In the genomic region with DNA sequence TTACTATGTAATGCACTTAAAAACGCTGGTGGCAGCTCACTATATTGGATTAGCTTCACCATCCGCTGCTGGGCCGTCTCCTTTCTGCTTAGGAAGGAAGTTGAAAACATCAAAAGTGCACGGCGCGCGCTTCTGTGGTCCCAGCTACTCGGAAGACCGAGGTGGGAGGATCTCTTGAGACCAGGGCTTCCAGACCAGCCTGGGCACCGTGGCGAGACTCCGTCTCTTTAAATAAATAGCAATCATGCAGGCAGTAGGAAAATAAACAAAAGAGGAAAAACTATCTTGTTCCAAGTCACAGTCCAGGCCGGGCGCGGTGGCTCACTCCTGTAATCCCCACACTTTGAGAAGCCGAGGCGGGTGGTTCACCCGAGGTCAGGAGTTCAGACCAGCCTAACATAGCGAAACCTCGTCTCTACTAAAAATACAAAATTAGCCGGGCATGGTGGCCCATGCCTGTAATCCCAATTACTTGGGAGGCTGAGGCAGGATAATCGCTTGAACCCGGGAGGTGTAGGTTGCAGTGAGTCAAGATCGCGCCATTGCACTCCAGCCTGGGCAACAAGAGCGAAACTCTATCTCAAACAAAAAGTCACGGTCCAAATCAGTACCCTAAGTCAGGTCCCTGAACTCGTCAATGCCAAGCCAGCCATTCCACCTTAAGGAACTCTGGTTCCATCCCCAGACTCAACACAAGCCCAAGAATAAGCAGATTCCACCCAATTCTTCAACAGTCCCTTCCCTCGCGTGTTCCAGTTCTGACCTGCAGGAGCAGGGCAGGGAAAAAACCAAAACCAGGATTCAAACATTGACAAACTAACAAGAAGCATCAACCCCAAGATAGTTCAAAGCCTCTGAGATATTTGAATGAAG, we compare ENCODE assay signal across 8 cellular contexts. TPM values are rescaled to one million over a fixed set of nuclear protein-coding genes. Genes with fewer than 3 reads are reported as not detected.
DNase-seq lines count a peak whose midpoint lies in the region; ATAC-seq and TF ChIP-seq lines count a peak whose summit lies in the region.

No MANE protein-coding gene starts in this region.

- intact Hi-C loops in thyroid gland (cut with DNase I): loop anchor here (5.0 kb wide), 1 partner anchor 200 kb away; a partner anchor contains a TSS

- H3K36me3 ChIP-seq in osteoblast (ENCODE audit: insufficient read depth, low read length) (peaks cover 8% of the 10 kb centered on the region), thyroid gland (no peaks in the 10 kb centered on the region)

- TF ChIP-seq CTCF in osteoblast (IDR thresholded peaks at IDR 0.05; ENCODE audit: extremely low read depth, low read depth, low read length) (no peak), thyroid gland (IDR thresholded peaks at IDR 0.05) (no peak)

- H3K27me3 ChIP-seq in osteoblast (ENCODE audit: insufficient read depth, low read length): no peaks in the 10 kb centered on the region
- H3K27me3 ChIP-seq in thyroid gland: no peaks in the 10 kb centered on the region

- ATAC-seq in HG03064 (IDR thresholded peaks at IDR 0.05; ENCODE audit: low read depth, unreplicated experiment): peak; percentile 27

- H3K79me2 ChIP-seq in osteoblast (ENCODE audit: insufficient read depth, low read length): peaks cover 9% of the 10 kb centered on the region

- H3K9me3 ChIP-seq in osteoblast (ENCODE audit: low read depth, low read length): no peaks in the 10 kb centered on the region
- no peaks in the 10 kb centered on the region for H3K9me3 ChIP-seq in thyroid gland

- peak overlapping the region; percentile 84 for H2AFZ ChIP-seq in osteoblast (ENCODE audit: low read length)

- H3K4me1 ChIP-seq in osteoblast (ENCODE audit: insufficient read depth, low read length) (peaks cover 17% of the 10 kb centered on the region), thyroid gland (peaks cover 6 to 9% of the 10 kb centered on the region in 2 donors)

- DNase-seq in NCI-H1092 treated with DMSO at 0.1 percent for 48 hours (lab: John Stamatoyannopoulos, UW) (peak; percentile 64), NCI-H1092 (lab: John Stamatoyannopoulos, UW) (no peak), RPMI8226 (peak; percentile 76), glomerular visceral epithelial cell (ENCODE audit: extremely low spot score) (peak; percentile 56), osteoblast (ENCODE audit: insufficient read length, low spot score, missing footprints) (peak; percentile 48), thyroid gland (peak; percentile 70 to 73)
- peak; percentile 62 for DNase-seq in activated naive CD4-positive, alpha-beta T cell treated with Interleukin-2 at 50 U/mL for 16 hours

- no peaks in the 10 kb centered on the region for H4K20me1 ChIP-seq in osteoblast (ENCODE audit: insufficient read depth, low read length)

- H3K27ac ChIP-seq in osteoblast (ENCODE audit: low read depth, low read length) (peak overlapping the region; percentile 94), thyroid gland (peak overlapping the region; percentile 83 to 96 (median 87))

- no peak for TF ChIP-seq POLR2A in thyroid gland (IDR thresholded peaks at IDR 0.05)

- 9 to 14% methylated on average over 30 of the region's 30 CpGs for WGBS in thyroid gland, 2 donors

- H3K4me2 ChIP-seq in osteoblast (ENCODE audit: insufficient read depth, low read length): peak overlapping the region; percentile 94

- H3K4me3 ChIP-seq in osteoblast (ENCODE audit: insufficient read depth, low read length) (peak overlapping the region; percentile 93), thyroid gland (replicated peaks in 1 of 3) (peak overlapping the region; percentile 26 to 71 (median 33))

RNA-seq across cellular contexts. Expression of a gene that starts 1.0 kb away (rescaled TPM):
- total RNA-seq in osteoblast: 13.4 and 15.6 TPM in 2 replicates
- total RNA-seq in thyroid gland: 10 to 100 TPM; 15.3 to 27.7 (median 18.6) TPM
